In genomic region chr11:111707039-111707690, GRCh38 we compare ENCODE assay signal across 13 cellular contexts. TPM values are rescaled to one million over a fixed set of nuclear protein-coding genes. Genes with fewer than 3 reads are reported as not detected.
A peak's percentile ranks its signal among the peaks of the same experiment; 100 is the strongest.
DNase-seq lines count a peak whose midpoint lies in the region; ATAC-seq and TF ChIP-seq lines count a peak whose summit lies in the region.
"Had no signal": no experiment of that assay in that cellular context is flagged by ENCODE, and none has a peak within 500 bp of the region (broad histone marks: within the 10 kb centered on the region; RNA-seq: fewer than 3 reads in every experiment).

No MANE protein-coding gene starts in this region.

- peak; percentile 28 for DNase-seq in AG20443 (ENCODE audit: low spot score)
- DNase-seq in body of pancreas = peak; percentile 64 to 88 (median 78)
- peak; percentile 71 for DNase-seq in glomerular endothelial cell (ENCODE audit: extremely low read depth, low read depth, low spot score)
- no peak for DNase-seq in progenitor cell of endocrine pancreas (ENCODE audit: low spot score, unreplicated experiment)
- no peak for DNase-seq in nephron progenitor cell
- no peak for DNase-seq in stimulated activated CD4-positive, alpha-beta T cell treated with anti-CD3 and anti-CD28 coated beads, Interleukin-1b, Interleukin-23, amount 100 ng/mL, for 48 hours
- DNase-seq in effector CD8-positive, alpha-beta T cell (lab: John Stamatoyannopoulos, UW) = no peak
- DNase-seq: endodermal cell, naive B cell, NCI-H526, T1000 had no signal

- H3K27ac ChIP-seq in body of pancreas = peak overlapping the region; percentile 41 to 75 (median 60)

- no peaks in the 10 kb centered on the region for H3K27me3 Mint-ChIP-seq in progenitor cell of endocrine pancreas
- H3K27me3 Mint-ChIP-seq in nephron progenitor cell (ENCODE audit: low read depth, poor library complexity) = peaks cover 4% of the 10 kb centered on the region
- H3K27me3 Mint-ChIP-seq: naive B cell had no signal

- H3K4me1 Mint-ChIP-seq in progenitor cell of endocrine pancreas (ENCODE audit: low read depth) (peaks cover 22% of the 10 kb centered on the region), nephron progenitor cell (no peaks in the 10 kb centered on the region)
- H3K4me1 Mint-ChIP-seq: endodermal cell, naive B cell had no signal

- H3K9me3 ChIP-seq in body of pancreas = no peaks in the 10 kb centered on the region

- H3K4me3 Mint-ChIP-seq in progenitor cell of endocrine pancreas (ENCODE audit: low read depth) (no peak overlapping the region), nephron progenitor cell (no peak overlapping the region)
- H3K4me3 Mint-ChIP-seq: activated T-helper 1 cell treated with anti-CD3 and anti-CD28 coated beads, Interleukin-12 subunit alpha, Interleukin-12 subunit beta, Interleukin-2, Interleukin-4 antibody, amounts not matched to agents 30 ng/mL and 10 ng/mL and 1 ng/mL, durations not matched to agents 14 hours and 24 hours and 36 hours; endodermal cell; naive B cell had no signal

- H3K27me3 ChIP-seq in body of pancreas = no peaks in the 10 kb centered on the region

- no peaks in the 10 kb centered on the region for H3K9me3 Mint-ChIP-seq in progenitor cell of endocrine pancreas (ENCODE audit: low read depth)
- no peaks in the 10 kb centered on the region for H3K9me3 Mint-ChIP-seq in nephron progenitor cell
- H3K9me3 Mint-ChIP-seq: activated T-helper 1 cell treated with anti-CD3 and anti-CD28 coated beads, Interleukin-12 subunit alpha, Interleukin-12 subunit beta, Interleukin-2, Interleukin-4 antibody, amounts not matched to agents 30 ng/mL and 10 ng/mL and 1 ng/mL, durations not matched to agents 14 hours and 24 hours and 36 hours; endodermal cell; naive B cell had no signal

- H3K4me3 ChIP-seq in body of pancreas = no peak overlapping the region

- no peak for TF ChIP-seq POLR2A in body of pancreas (IDR thresholded peaks at IDR 0.05)

- TF ChIP-seq CTCF in body of pancreas (IDR thresholded peaks at IDR 0.05) (no peak), progenitor cell of endocrine pancreas (IDR thresholded peaks at IDR 0.05; ENCODE audit: unreplicated experiment) (no peak), nephron progenitor cell (IDR thresholded peaks at IDR 0.05) (no peak)

- H3K36me3 ChIP-seq in body of pancreas (replicated peaks in 1 of 2; ENCODE audit: insufficient read depth in 1 of 2, low read depth in 2 of 2) = peaks cover 0 to 6% of the 10 kb centered on the region in 2 donors

- peak overlapping the region; percentile 39 for H3K27ac Mint-ChIP-seq in progenitor cell of endocrine pancreas
- H3K27ac Mint-ChIP-seq in nephron progenitor cell = no peak overlapping the region
- H3K27ac Mint-ChIP-seq: activated T-helper 1 cell treated with anti-CD3 and anti-CD28 coated beads, Interleukin-12 subunit alpha, Interleukin-12 subunit beta, Interleukin-2, Interleukin-4 antibody, amounts not matched to agents 30 ng/mL and 10 ng/mL and 1 ng/mL, durations not matched to agents 14 hours and 24 hours and 36 hours; endodermal cell had no signal

- 29 to 37% methylated on average over 9 of the region's 9 CpGs for WGBS in body of pancreas, 2 donors

- peaks cover 46% of the 10 kb centered on the region for H3K36me3 Mint-ChIP-seq in progenitor cell of endocrine pancreas (ENCODE audit: insufficient read depth)
- H3K36me3 Mint-ChIP-seq in nephron progenitor cell (ENCODE audit: low read depth) = peaks cover 54% of the 10 kb centered on the region

- intact Hi-C loops in body of pancreas (cut with DNase I) = no loop called here

- ATAC-seq in body of pancreas (peak; percentile 90), HG02759 (IDR thresholded peaks at IDR 0.05; ENCODE audit: unreplicated experiment) (no peak)

- H3K4me1 ChIP-seq in body of pancreas = peaks cover 48% of the 10 kb centered on the region

RNA-seq across cellular contexts. Expression of gene PPP2R1B, which starts 59.0 kb away (rescaled TPM):
- total RNA-seq in body of pancreas = 10 to 100 TPM; 24.7 to 41.5 TPM
- total RNA-seq in glomerular endothelial cell = 30.1 and 33.4 TPM in 2 replicates
- 91.7 and 92.6 TPM in 2 replicates for total RNA-seq in progenitor cell of endocrine pancreas

Comparison
In these comparisons a context has a peak if more than half of its experiments do, and no peak if none do; other contexts are left out.
1. DNase-seq: peak in AG20443 (single experiment), body of pancreas (4 of 4) and glomerular endothelial cell (single experiment); none in progenitor cell of endocrine pancreas (single experiment), nephron progenitor cell (single experiment), stimulated activated CD4-positive, alpha-beta T cell treated with anti-CD3 and anti-CD28 coated beads, Interleukin-1b, Interleukin-23, amount 100 ng/mL, for 48 hours (single experiment) and effector CD8-positive, alpha-beta T cell (single experiment).